ENCODE assay signal across 1 cellular context in the genomic region with DNA sequence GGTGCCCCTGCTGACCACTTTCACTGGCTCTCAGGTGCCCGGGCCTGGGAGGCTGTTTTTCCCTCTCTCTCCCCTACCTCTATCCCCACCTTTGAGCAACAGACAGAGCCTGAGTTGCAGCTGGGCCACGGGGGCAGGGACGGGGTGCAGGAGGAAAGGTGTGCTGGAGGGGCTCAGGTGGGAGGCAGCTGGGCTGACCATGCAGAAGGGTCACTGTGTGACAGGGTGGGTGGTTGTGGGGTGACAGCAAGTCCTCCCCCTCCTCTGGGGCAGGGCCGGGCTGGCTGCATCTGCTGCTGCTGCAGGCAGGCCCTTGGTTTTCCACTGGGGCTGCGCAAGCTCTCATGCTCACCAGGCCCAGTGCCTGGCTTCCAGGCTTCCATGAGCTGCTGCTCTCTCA.
TF ChIP-seq lines count a peak whose summit lies in the region.

No MANE protein-coding gene starts in this region.

TF ChIP-seq in H1, 55 proteins besides CTCF, POLR2A, EP300 and RAD21:
- TF ChIP-seq YY1 (IDR thresholded peaks at IDR 0.05; ENCODE audit: low read depth, low read length) = no peak
- no peak for TF ChIP-seq CTBP2 (IDR thresholded peaks at IDR 0.05; ENCODE audit: borderline replicate concordance, insufficient read depth, insufficient read length, low read length)
- TF ChIP-seq, protein P1, sequence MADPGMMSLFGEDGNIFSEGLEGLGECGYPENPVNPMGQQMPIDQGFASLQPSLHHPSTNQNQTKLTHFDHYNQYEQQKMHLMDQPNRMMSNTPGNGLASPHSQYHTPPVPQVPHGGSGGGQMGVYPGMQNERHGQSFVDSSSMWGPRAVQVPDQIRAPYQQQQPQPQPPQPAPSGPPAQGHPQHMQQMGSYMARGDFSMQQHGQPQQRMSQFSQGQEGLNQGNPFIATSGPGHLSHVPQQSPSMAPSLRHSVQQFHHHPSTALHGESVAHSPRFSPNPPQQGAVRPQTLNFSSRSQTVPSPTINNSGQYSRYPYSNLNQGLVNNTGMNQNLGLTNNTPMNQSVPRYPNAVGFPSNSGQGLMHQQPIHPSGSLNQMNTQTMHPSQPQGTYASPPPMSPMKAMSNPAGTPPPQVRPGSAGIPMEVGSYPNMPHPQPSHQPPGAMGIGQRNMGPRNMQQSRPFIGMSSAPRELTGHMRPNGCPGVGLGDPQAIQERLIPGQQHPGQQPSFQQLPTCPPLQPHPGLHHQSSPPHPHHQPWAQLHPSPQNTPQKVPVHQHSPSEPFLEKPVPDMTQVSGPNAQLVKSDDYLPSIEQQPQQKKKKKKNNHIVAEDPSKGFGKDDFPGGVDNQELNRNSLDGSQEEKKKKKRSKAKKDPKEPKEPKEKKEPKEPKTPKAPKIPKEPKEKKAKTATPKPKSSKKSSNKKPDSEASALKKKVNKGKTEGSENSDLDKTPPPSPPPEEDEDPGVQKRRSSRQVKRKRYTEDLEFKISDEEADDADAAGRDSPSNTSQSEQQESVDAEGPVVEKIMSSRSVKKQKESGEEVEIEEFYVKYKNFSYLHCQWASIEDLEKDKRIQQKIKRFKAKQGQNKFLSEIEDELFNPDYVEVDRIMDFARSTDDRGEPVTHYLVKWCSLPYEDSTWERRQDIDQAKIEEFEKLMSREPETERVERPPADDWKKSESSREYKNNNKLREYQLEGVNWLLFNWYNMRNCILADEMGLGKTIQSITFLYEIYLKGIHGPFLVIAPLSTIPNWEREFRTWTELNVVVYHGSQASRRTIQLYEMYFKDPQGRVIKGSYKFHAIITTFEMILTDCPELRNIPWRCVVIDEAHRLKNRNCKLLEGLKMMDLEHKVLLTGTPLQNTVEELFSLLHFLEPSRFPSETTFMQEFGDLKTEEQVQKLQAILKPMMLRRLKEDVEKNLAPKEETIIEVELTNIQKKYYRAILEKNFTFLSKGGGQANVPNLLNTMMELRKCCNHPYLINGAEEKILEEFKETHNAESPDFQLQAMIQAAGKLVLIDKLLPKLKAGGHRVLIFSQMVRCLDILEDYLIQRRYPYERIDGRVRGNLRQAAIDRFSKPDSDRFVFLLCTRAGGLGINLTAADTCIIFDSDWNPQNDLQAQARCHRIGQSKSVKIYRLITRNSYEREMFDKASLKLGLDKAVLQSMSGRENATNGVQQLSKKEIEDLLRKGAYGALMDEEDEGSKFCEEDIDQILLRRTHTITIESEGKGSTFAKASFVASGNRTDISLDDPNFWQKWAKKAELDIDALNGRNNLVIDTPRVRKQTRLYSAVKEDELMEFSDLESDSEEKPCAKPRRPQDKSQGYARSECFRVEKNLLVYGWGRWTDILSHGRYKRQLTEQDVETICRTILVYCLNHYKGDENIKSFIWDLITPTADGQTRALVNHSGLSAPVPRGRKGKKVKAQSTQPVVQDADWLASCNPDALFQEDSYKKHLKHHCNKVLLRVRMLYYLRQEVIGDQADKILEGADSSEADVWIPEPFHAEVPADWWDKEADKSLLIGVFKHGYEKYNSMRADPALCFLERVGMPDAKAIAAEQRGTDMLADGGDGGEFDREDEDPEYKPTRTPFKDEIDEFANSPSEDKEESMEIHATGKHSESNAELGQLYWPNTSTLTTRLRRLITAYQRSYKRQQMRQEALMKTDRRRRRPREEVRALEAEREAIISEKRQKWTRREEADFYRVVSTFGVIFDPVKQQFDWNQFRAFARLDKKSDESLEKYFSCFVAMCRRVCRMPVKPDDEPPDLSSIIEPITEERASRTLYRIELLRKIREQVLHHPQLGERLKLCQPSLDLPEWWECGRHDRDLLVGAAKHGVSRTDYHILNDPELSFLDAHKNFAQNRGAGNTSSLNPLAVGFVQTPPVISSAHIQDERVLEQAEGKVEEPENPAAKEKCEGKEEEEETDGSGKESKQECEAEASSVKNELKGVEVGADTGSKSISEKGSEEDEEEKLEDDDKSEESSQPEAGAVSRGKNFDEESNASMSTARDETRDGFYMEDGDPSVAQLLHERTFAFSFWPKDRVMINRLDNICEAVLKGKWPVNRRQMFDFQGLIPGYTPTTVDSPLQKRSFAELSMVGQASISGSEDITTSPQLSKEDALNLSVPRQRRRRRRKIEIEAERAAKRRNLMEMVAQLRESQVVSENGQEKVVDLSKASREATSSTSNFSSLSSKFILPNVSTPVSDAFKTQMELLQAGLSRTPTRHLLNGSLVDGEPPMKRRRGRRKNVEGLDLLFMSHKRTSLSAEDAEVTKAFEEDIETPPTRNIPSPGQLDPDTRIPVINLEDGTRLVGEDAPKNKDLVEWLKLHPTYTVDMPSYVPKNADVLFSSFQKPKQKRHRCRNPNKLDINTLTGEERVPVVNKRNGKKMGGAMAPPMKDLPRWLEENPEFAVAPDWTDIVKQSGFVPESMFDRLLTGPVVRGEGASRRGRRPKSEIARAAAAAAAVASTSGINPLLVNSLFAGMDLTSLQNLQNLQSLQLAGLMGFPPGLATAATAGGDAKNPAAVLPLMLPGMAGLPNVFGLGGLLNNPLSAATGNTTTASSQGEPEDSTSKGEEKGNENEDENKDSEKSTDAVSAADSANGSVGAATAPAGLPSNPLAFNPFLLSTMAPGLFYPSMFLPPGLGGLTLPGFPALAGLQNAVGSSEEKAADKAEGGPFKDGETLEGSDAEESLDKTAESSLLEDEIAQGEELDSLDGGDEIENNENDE (IDR thresholded peaks at IDR 0.05; ENCODE audit: insufficient replicate concordance, low read length) = no peak
- no peak for TF ChIP-seq SIRT6 (IDR thresholded peaks at IDR 0.05; ENCODE audit: low read length)
- TF ChIP-seq SAP30 (IDR thresholded peaks at IDR 0.05; ENCODE audit: insufficient read depth, insufficient replicate concordance, low read length) = no peak
- no peak for TF ChIP-seq HDAC6 (IDR thresholded peaks at IDR 0.05; ENCODE audit: low read depth, low read length)
